Comparison of ENCODE assay signal across 10 cellular contexts in genomic region chr5:126438267-126438666, GRCh38. TPM values are rescaled to one million over a fixed set of nuclear protein-coding genes. Genes with fewer than 3 reads are reported as not detected.
DNase-seq lines count a peak whose midpoint lies in the region; ATAC-seq, FAIRE-seq and TF ChIP-seq lines count a peak whose summit lies in the region.
"Had no signal": no experiment of that assay in that cellular context is flagged by ENCODE, and none has a peak within 500 bp of the region (broad histone marks: within the 10 kb centered on the region; RNA-seq: fewer than 3 reads in every experiment).

No MANE protein-coding gene starts in this region.

- H3K4me3 ChIP-seq in OCI-LY3 (ENCODE audit: low read length) (no peak overlapping the region), right atrium auricular region (no peak overlapping the region)
- H3K4me3 ChIP-seq: BLaER1 had no signal

- H3K27ac ChIP-seq in OCI-LY3 (ENCODE audit: low read length) (peak overlapping the region; percentile 49), right atrium auricular region (no peak overlapping the region)
- H3K27ac ChIP-seq: BLaER1 had no signal

- H3K79me2 ChIP-seq in OCI-LY3 (ENCODE audit: low read length), result no peaks in the 10 kb centered on the region

- H2AFZ ChIP-seq in OCI-LY3 (ENCODE audit: low read depth, low read length), result no peak overlapping the region

- no peak overlapping the region; the same call in 1 of the 2 replicates for H3K9ac ChIP-seq in OCI-LY3 (ENCODE audit: low read length)
- H3K9ac ChIP-seq: BLaER1 had no signal

- H3K9me3 ChIP-seq in OCI-LY3 (ENCODE audit: insufficient read depth, low read length), result peaks cover 6% of the 10 kb centered on the region; the same call in 1 of the 2 replicates
- no peaks in the 10 kb centered on the region for H3K9me3 ChIP-seq in right atrium auricular region
- H3K9me3 ChIP-seq: BLaER1 had no signal

- H4K20me1 ChIP-seq in OCI-LY3 (ENCODE audit: insufficient read depth, low read length), result no peaks in the 10 kb centered on the region
- H4K20me1 ChIP-seq: BLaER1 had no signal

- FAIRE-seq in GM19239 (lab: Jason Lieb, UNC), result peak; percentile 93

- ATAC-seq in HG02852 (IDR thresholded peaks at IDR 0.05; ENCODE audit: unreplicated experiment), result peak; percentile 83

- TF ChIP-seq CTCF in GM10266 (IDR thresholded peaks at IDR 0.05; ENCODE audit: control insufficient read depth, insufficient read depth, low read depth, missing control alignments) (no peak), OCI-LY3 (IDR thresholded peaks at IDR 0.05; ENCODE audit: low read depth, low read length) (no peak), right atrium auricular region (IDR thresholded peaks at IDR 0.05) (no peak)

- H3K4me1 ChIP-seq in OCI-LY3 (ENCODE audit: low read length) (peaks cover 26% of the 10 kb centered on the region), right atrium auricular region (peaks cover 0 to 16% of the 10 kb centered on the region in 2 donors)
- H3K4me1 ChIP-seq: BLaER1 had no signal

- H3K4me2 ChIP-seq in OCI-LY3 (ENCODE audit: low read length), result peak overlapping the region; percentile 41
- H3K4me2 ChIP-seq: BLaER1 had no signal

- H3K36me3 ChIP-seq in OCI-LY3 (replicated peaks; ENCODE audit: low read depth, low read length) (peaks cover 10% of the 10 kb centered on the region), right atrium auricular region (peaks cover 10% of the 10 kb centered on the region)
- H3K36me3 ChIP-seq: BLaER1 had no signal

- H3K27me3 ChIP-seq in OCI-LY3 (ENCODE audit: low read depth, low read length) (no peaks in the 10 kb centered on the region), right atrium auricular region (no peaks in the 10 kb centered on the region)
- H3K27me3 ChIP-seq: BLaER1 had no signal

- DNase-seq in GM10266 (ENCODE audit: extremely low spot score), result peak; percentile 55
- DNase-seq in GM19239 (ENCODE audit: insufficient read length, low spot score), result no peak
- no peak for DNase-seq in NCI-H1417 (lab: John Stamatoyannopoulos, UW)
- DNase-seq in COLO829 (ENCODE audit: low spot score), result no peak
- DNase-seq in NCI-H2107 (lab: John Stamatoyannopoulos, UW), result no peak
- no peak for DNase-seq in right atrium auricular region (ENCODE audit: low spot score)
- DNase-seq: stimulated activated CD4-positive, alpha-beta T cell treated with anti-CD3 and anti-CD28 coated beads, Interleukin-2, amount 100 ng/mL, for 48 hours had no signal

RNA-seq across cellular contexts. Expression of gene GRAMD2B, which starts 15.1 kb away (rescaled TPM):
- 10 to 100 TPM; 41.1 to 45.0 TPM for total RNA-seq in right atrium auricular region
